22 cellular contexts compared by ENCODE assay signal in the genomic region with DNA sequence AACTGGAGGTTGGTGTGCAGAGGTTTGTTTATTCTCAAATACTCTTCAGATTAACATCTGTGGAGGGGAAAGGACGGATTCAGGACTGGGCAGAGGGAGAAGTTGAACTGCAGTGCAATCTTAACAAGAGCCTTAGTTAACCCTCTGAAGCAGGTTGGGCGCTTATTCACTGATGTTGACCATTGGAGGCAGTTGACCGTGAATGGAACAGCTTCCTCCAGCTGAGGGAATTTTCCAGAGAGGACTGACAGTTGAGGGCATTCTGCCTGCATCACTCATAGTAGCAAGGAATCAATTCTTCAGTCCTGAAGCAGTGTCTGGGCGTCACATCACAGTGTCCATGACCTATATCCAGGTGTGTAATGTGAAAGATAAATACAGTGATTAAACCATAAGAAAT.
A peak's percentile ranks its signal among the peaks of the same experiment; 100 is the strongest.
DNase-seq lines count a peak whose midpoint lies in the region; ATAC-seq, FAIRE-seq and TF ChIP-seq lines count a peak whose summit lies in the region.
"Had no signal": no experiment of that assay in that cellular context is flagged by ENCODE, and none has a peak within 500 bp of the region (broad histone marks: within the 10 kb centered on the region; RNA-seq: fewer than 3 reads in every experiment).

No MANE protein-coding gene starts in this region.

- peak overlapping the region; percentile 83; the same call in 1 of the 2 replicates for H3K27ac Mint-ChIP-seq in HFFc6
- H3K27ac Mint-ChIP-seq: CD4-positive, alpha-beta memory T cell had no signal

- POLR2A ChIA-PET in K562 (lab: Yijun Ruan, JAX) = no interaction called here

- peaks cover 52% of the 10 kb centered on the region for H3K4me1 Mint-ChIP-seq in HFFc6 (ENCODE audit: low read depth)
- H3K4me1 Mint-ChIP-seq: CD4-positive, alpha-beta memory T cell had no signal

- ATAC-seq in K562 (peak; percentile 20; the same call in 1 of the 3 replicates), HG02623 (IDR thresholded peaks at IDR 0.05; ENCODE audit: unreplicated experiment) (no peak), GM19397 (IDR thresholded peaks at IDR 0.05; ENCODE audit: unreplicated experiment) (no peak), esophagus mucosa (no peak)

- H3K4me2 ChIP-seq in K562 (ENCODE audit: insufficient read depth, low read length) = no peak overlapping the region

- intact Hi-C loops in K562 (cut with micrococcal nuclease) = no loop called here

- H3K79me2 ChIP-seq in K562 (ENCODE audit: control insufficient read depth, insufficient read depth, low read length) = no peaks in the 10 kb centered on the region

- H3K9me3 Mint-ChIP-seq in HFFc6 = peaks cover 21% of the 10 kb centered on the region

- H3K27me3 ChIP-seq in K562 (ENCODE audit: control insufficient read depth in 2 of 2, insufficient read depth in 2 of 2, low read length in 2 of 2) (no peaks in the 10 kb centered on the region), tibial nerve (no peaks in the 10 kb centered on the region)

- H2AFZ ChIP-seq in K562 (ENCODE audit: low read depth, low read length) = no peak overlapping the region
- H2AFZ ChIP-seq: GM23248 had no signal

- H3K4me3 ChIP-seq in K562 = no peak overlapping the region
- no peak overlapping the region for H3K4me3 ChIP-seq in tibial nerve
- H3K4me3 ChIP-seq: GM23248 had no signal

- H3K27me3 Mint-ChIP-seq in HFFc6 (ENCODE audit: insufficient read depth) = peaks cover 3% of the 10 kb centered on the region; the same call in 1 of the 2 replicates
- H3K27me3 Mint-ChIP-seq: CD4-positive, alpha-beta memory T cell had no signal

- in situ Hi-C loops in K562 (cut with MboI) = no loop called here

- CTCF ChIA-PET in K562 (lab: Yijun Ruan, JAX; ENCODE audit: low intra/inter-chr PET ratio) = no interaction called here

- H3K9ac ChIP-seq in K562 (ENCODE audit: insufficient read depth in 1 of 2, low read depth in 2 of 2, low read length in 2 of 2) = no peak overlapping the region
- H3K9ac ChIP-seq: GM23248 had no signal

- H3K36me3 ChIP-seq in K562 (ENCODE audit: control insufficient read depth, insufficient read depth, low read length) (no peaks in the 10 kb centered on the region), tibial nerve (peaks cover 0 to 7% (median 0%) of the 10 kb centered on the region in 3 donors)

- H4K20me1 ChIP-seq in K562 (replicated peaks; ENCODE audit: control insufficient read depth, insufficient read depth, low read length) = no peaks in the 10 kb centered on the region

- no TSS peak for BruUV-seq in K562 (replicated peaks; lab: Mats Ljungman, UMichigan)

- TF ChIP-seq POLR2A in K562 (conservative IDR thresholded peaks at IDR 0.05) (no peak), tibial nerve (IDR thresholded peaks at IDR 0.05) (no peak)

- peaks cover 65% of the 10 kb centered on the region for H3K36me3 Mint-ChIP-seq in HFFc6 (ENCODE audit: low read depth)
- H3K36me3 Mint-ChIP-seq: CD4-positive, alpha-beta memory T cell had no signal

- no peaks in the 10 kb centered on the region for H3K9me1 ChIP-seq in K562 (ENCODE audit: control insufficient read depth, insufficient read depth, low read length)

- no peak for FAIRE-seq in K562 (lab: Jason Lieb, UNC)
- FAIRE-seq: GM12891, GM18507, H1 had no signal

- WGBS in K562 (ENCODE audit: insufficient coverage, low coverage, missing lambda C conversion rate) = 20% methylated on average over 4 of the region's 4 CpGs
- 86 to 87% methylated on average over 4 of the region's 4 CpGs for WGBS in tibial nerve, 2 donors

- TF ChIP-seq RAD21 in K562 (CRISPR knock-in tag; conservative IDR thresholded peaks at IDR 0.05 in 1 of 2, IDR thresholded peaks at IDR 0.05 in 1 of 2) = no peak

- no peak for TF ChIP-seq EP300 in K562 (IDR thresholded peaks at IDR 0.05; ENCODE audit: low read length)
- no peak for TF ChIP-seq EP300 in tibial nerve (IDR thresholded peaks at IDR 0.05)

- no peak overlapping the region for H3K4me3 Mint-ChIP-seq in HFFc6
- H3K4me3 Mint-ChIP-seq: CD4-positive, alpha-beta memory T cell had no signal

- H3K4me1 ChIP-seq in K562 (replicated peaks in 1 of 2; ENCODE audit: control insufficient read depth in 2 of 2, insufficient read depth in 2 of 2, low read length in 2 of 2) = peaks cover 0 to 21% of the 10 kb centered on the region in 2 experiments; a peak in 3 of 5 replicates
- H3K4me1 ChIP-seq in tibial nerve = peaks cover 0 to 25% (median 8%) of the 10 kb centered on the region in 4 donors

- H3K27ac ChIP-seq in K562 (ENCODE audit: extremely low read depth, low read depth, low read length) = peak overlapping the region; percentile 58; the same call in 2 of the 3 replicates
- no peak overlapping the region for H3K27ac ChIP-seq in tibial nerve
- H3K27ac ChIP-seq: GM23248 had no signal

- peaks cover 4% of the 10 kb centered on the region; the same call in 1 of the 2 replicates for H3K9me3 ChIP-seq in K562 (replicated peaks; ENCODE audit: control insufficient read depth, insufficient read depth, low read depth, low read length)
- peaks cover 0 to 12% (median 0%) of the 10 kb centered on the region in 4 donors for H3K9me3 ChIP-seq in tibial nerve

- DNase-seq in HFFc6 = no peak
- DNase-seq in K562 (ENCODE audit: extremely low read depth in 1 of 4, low spot score in 3 of 4) = no peak
- peak; percentile 5 for DNase-seq in iris pigment epithelial cell (ENCODE audit: low read depth)
- DNase-seq in kidney tubule cell (ENCODE audit: low spot score) = peak; percentile 78
- DNase-seq in tibial nerve (ENCODE audit: low spot score in 2 of 2) = no peak
- DNase-seq: 8988T; C1 segment of cervical spinal cord; Calu3; CD4-positive, alpha-beta memory T cell; COR-L47; DMS53; DMS79 treated with DMSO at 0.1 percent for 48 hours; GF-D8; GM23248; H7; HCEC 1CT had no signal

- no peak for TF ChIP-seq CTCF in HFFc6 (IDR thresholded peaks at IDR 0.05)
- TF ChIP-seq CTCF in K562 (IDR thresholded peaks at IDR 0.05 in 2 of 3, conservative IDR thresholded peaks at IDR 0.05 in 1 of 3; ENCODE audit: insufficient read depth in 2 of 3, low read depth in 1 of 3, low read length in 3 of 3) = no peak
- TF ChIP-seq CTCF in tibial nerve (IDR thresholded peaks at IDR 0.05) = no peak

TF ChIP-seq in K562, 482 proteins besides CTCF, POLR2A, EP300 and RAD21:
- TF ChIP-seq CCAR2 (IDR thresholded peaks at IDR 0.05; ENCODE audit: low read depth, low read length) = no peak
- TF ChIP-seq, protein P1, sequence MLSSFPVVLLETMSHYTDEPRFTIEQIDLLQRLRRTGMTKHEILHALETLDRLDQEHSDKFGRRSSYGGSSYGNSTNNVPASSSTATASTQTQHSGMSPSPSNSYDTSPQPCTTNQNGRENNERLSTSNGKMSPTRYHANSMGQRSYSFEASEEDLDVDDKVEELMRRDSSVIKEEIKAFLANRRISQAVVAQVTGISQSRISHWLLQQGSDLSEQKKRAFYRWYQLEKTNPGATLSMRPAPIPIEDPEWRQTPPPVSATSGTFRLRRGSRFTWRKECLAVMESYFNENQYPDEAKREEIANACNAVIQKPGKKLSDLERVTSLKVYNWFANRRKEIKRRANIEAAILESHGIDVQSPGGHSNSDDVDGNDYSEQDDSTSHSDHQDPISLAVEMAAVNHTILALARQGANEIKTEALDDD (IDR thresholded peaks at IDR 0.05) = peak; percentile 29; the same call in 1 of the 2 replicates

Comparison
In these comparisons a context has a peak if more than half of its experiments do, and no peak if none do; other contexts are left out.
1. DNase-seq: peak in iris pigment epithelial cell (single experiment) and kidney tubule cell (single experiment); none in HFFc6 (single experiment), K562 (0 of 4) and tibial nerve (0 of 2).